ENCODE assay signal across 24 cellular contexts in genomic region chr20:38651562-38651961, GRCh38. TPM values are rescaled to one million over a fixed set of nuclear protein-coding genes. Genes with fewer than 3 reads are reported as not detected.
"Had no signal": no experiment of that assay in that cellular context is flagged by ENCODE, and none has a peak within 500 bp of the region (broad histone marks: within the 10 kb centered on the region; RNA-seq: fewer than 3 reads in every experiment).

No MANE protein-coding gene starts in this region.

- H3K36me3 Mint-ChIP-seq: IgD-negative memory B cell, T-cell had no signal

- ATAC-seq: T-cell had no signal

- FAIRE-seq: RCC 7860 had no signal

- H3K4me2 ChIP-seq: SK-N-SH had no signal

- H3K27ac Mint-ChIP-seq: IgD-negative memory B cell, T-cell had no signal

- H3K9me3 ChIP-seq: SK-N-SH had no signal

- H3K4me3 Mint-ChIP-seq: IgD-negative memory B cell, T-cell had no signal

- H3K4me1 Mint-ChIP-seq: IgD-negative memory B cell had no signal

- DNase-seq: KBM-7, MV-4-11, NCI-H1048, NCI-H1105, NCI-H1417, NCI-H1436 treated with DMSO at 0.1 percent for 48 hours, NCI-H1694, NCI-H187 treated with DMSO at 0.1 percent for 48 hours, NCI-H2029 treated with DMSO at 0.1 percent for 48 hours, NCI-H2171 treated with DMSO at 0.1 percent for 48 hours, NCI-H345, NCI-H446 treated with DMSO at 0.1 percent for 48 hours, NCI-H510A treated with DMSO at 0.1 percent for 48 hours, NCI-H526 treated with DMSO at 0.1 percent for 48 hours, NCI-H748 treated with DMSO at 0.1 percent for 48 hours, RPMI8226, SHP77, SK-N-SH, SW 1271, T-cell had no signal

- H3K9ac ChIP-seq: SK-N-SH had no signal

RNA-seq across cellular contexts. Expression of gene ARHGAP40, which starts 50.0 kb away (rescaled TPM):
- total RNA-seq: LHCN-M2, MCF 10A had no signal
- polyA plus RNA-seq: IgD-negative memory B cell had no signal
